ENCODE assay signal across 25 cellular contexts in the genomic region with DNA sequence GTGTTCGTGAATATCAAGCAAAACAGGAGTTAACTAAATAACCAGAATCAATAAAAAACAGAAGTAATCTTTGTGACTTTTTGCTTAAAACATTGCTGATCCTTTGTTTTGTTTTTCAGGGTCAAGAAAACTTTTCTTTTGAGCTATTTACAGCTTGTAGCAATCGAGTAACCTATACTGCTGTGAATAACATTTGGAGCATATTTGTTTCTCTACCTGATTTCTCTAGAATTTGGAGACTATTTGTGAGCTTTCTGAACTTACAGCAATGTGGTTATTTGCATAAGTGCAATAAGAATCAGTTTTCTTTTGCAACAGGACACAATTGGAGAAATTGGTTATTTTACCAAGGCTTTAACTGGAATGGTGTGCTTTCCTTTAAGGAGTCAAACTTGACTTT. TPM values are rescaled to one million over a fixed set of nuclear protein-coding genes. Genes with fewer than 3 reads are reported as not detected.
DNase-seq lines count a peak whose midpoint lies in the region; ATAC-seq, FAIRE-seq and TF ChIP-seq lines count a peak whose summit lies in the region.
"Had no signal": no experiment of that assay in that cellular context is flagged by ENCODE, and none has a peak within 500 bp of the region (broad histone marks: within the 10 kb centered on the region; RNA-seq: fewer than 3 reads in every experiment).

No MANE protein-coding gene starts in this region.

- POLR2A ChIA-PET in OCI-LY7 (lab: Charles Lee) = interaction anchor here (0.6 to 0.7 kb wide), 2 partner anchors 171 to 205 kb away, joined by 3 to 5 read pairs; no protein-coding TSS in a partner anchor
- POLR2A ChIA-PET in K562 (lab: Yijun Ruan, JAX) = interaction anchor here (1.2 kb wide), 1 partner anchor 10 kb away, joined by 3 read pairs; no protein-coding TSS in a partner anchor

- FAIRE-seq in K562 (lab: Jason Lieb, UNC) = no peak
- FAIRE-seq: A549, GM12878, GM12892, GM18507 had no signal

- no peaks in the 10 kb centered on the region for H3K79me2 ChIP-seq in OCI-LY7 (ENCODE audit: insufficient read depth, low read depth, low read length)
- H3K79me2 ChIP-seq in K562 (ENCODE audit: control insufficient read depth, insufficient read depth, low read length) = no peaks in the 10 kb centered on the region

- H4K20me1 ChIP-seq in OCI-LY7 (ENCODE audit: insufficient read depth, low read length) (no peaks in the 10 kb centered on the region), K562 (replicated peaks; ENCODE audit: control insufficient read depth, insufficient read depth, low read length) (no peaks in the 10 kb centered on the region)
- H4K20me1 ChIP-seq: BLaER1 treated with 17β-estradiol and CSF1 and Interleukin-3, amounts not matched to agents 10 nM and 100 nM had no signal

- no peaks in the 10 kb centered on the region for H3K36me3 ChIP-seq in OCI-LY7 (ENCODE audit: insufficient read depth, low read length)
- no peaks in the 10 kb centered on the region for H3K36me3 ChIP-seq in K562 (ENCODE audit: control insufficient read depth, insufficient read depth, low read length)
- H3K36me3 ChIP-seq in esophagus squamous epithelium = no peaks in the 10 kb centered on the region
- H3K36me3 ChIP-seq: BLaER1 treated with 17β-estradiol and CSF1 and Interleukin-3, amounts not matched to agents 10 nM and 100 nM had no signal

- TF ChIP-seq EP300 in K562 (IDR thresholded peaks at IDR 0.05; ENCODE audit: low read length) = no peak

- intact Hi-C loops in OCI-LY7 (cut with micrococcal nuclease; ENCODE audit: unreplicated experiment) (no loop called here), K562 (cut with micrococcal nuclease) (no loop called here), esophagus squamous epithelium (cut with DNase I) (no loop called here)

- H3K27ac ChIP-seq in OCI-LY7 (ENCODE audit: low read depth, low read length, poor library complexity, severe bottlenecking) (no peak overlapping the region), K562 (ENCODE audit: extremely low read depth, low read depth, low read length) (no peak overlapping the region), esophagus squamous epithelium (no peak overlapping the region)
- H3K27ac ChIP-seq: 22Rv1; A549; BLaER1 treated with 17β-estradiol and CSF1 and Interleukin-3, amounts not matched to agents 10 nM and 100 nM; C4-2B had no signal

- CTCF ChIA-PET in OCI-LY7 (lab: Charles Lee; ENCODE audit: unreplicated experiment) (no interaction called here), K562 (lab: Yijun Ruan, JAX; ENCODE audit: low intra/inter-chr PET ratio) (no interaction called here)

- no peaks in the 10 kb centered on the region for H3K9me1 ChIP-seq in K562 (ENCODE audit: control insufficient read depth, insufficient read depth, low read length)

- in situ Hi-C loops in K562 (cut with MboI) = no loop called here

- DNase-seq in DMS53 (lab: John Stamatoyannopoulos, UW) = peak; percentile 27
- DNase-seq in DMS53 treated with DMSO at 0.1 percent for 48 hours (lab: John Stamatoyannopoulos, UW; ENCODE audit: unreplicated experiment) = no peak
- peak; percentile 5 for DNase-seq in OCI-LY7 (ENCODE audit: low spot score)
- DNase-seq in K562 (ENCODE audit: extremely low read depth in 1 of 4, low spot score in 3 of 4) = no peak
- no peak for DNase-seq in NCI-H2196 (lab: John Stamatoyannopoulos, UW; ENCODE audit: unreplicated experiment)
- DNase-seq in CD1c-positive myeloid dendritic cell (ENCODE audit: extremely low spot score) = no peak
- DNase-seq in esophagus squamous epithelium (lab: John Stamatoyannopoulos, UW) = no peak
- DNase-seq: AML-193; CD4-positive, alpha-beta memory T cell; CD4-positive, CD25-positive, alpha-beta regulatory T cell; CD8-positive, alpha-beta memory T cell; COR-L47; DMS 273 treated with DMSO at 0.1 percent for 48 hours; DMS153; DMS79; DND-41; EL; GDM1 had no signal

- H3K4me2 ChIP-seq in OCI-LY7 (ENCODE audit: low read length) (no peak overlapping the region), K562 (ENCODE audit: insufficient read depth, low read length) (no peak overlapping the region)
- H3K4me2 ChIP-seq: A549; BLaER1 treated with 17β-estradiol and CSF1 and Interleukin-3, amounts not matched to agents 10 nM and 100 nM had no signal

- WGBS in K562 (ENCODE audit: insufficient coverage, low coverage, missing lambda C conversion rate) = 25% methylated on average over 2 of the region's 2 CpGs
- WGBS in esophagus squamous epithelium, 2 donors = 79 to 85% methylated on average over 2 of the region's 2 CpGs

- H3K27me3 ChIP-seq in K562 (ENCODE audit: control insufficient read depth in 2 of 2, insufficient read depth in 2 of 2, low read length in 2 of 2) (no peaks in the 10 kb centered on the region), esophagus squamous epithelium (no peaks in the 10 kb centered on the region)
- H3K27me3 ChIP-seq: BLaER1 treated with 17β-estradiol and CSF1 and Interleukin-3, amounts not matched to agents 10 nM and 100 nM had no signal

- no peak for ATAC-seq in K562
- ATAC-seq: A549, GM12878 had no signal

- TF ChIP-seq RAD21 in K562 (CRISPR knock-in tag; conservative IDR thresholded peaks at IDR 0.05 in 1 of 2, IDR thresholded peaks at IDR 0.05 in 1 of 2) = no peak

- H3K9me2 ChIP-seq in OCI-LY7 (ENCODE audit: insufficient read depth, low read length) = no peaks in the 10 kb centered on the region

- no peak for TF ChIP-seq POLR2A in K562 (conservative IDR thresholded peaks at IDR 0.05)
- no peak for TF ChIP-seq POLR2A in esophagus squamous epithelium (IDR thresholded peaks at IDR 0.05)

- no TSS peak for BruUV-seq in OCI-LY7 (replicated peaks; lab: Mats Ljungman, UMichigan)
- BruUV-seq in K562 (replicated peaks; lab: Mats Ljungman, UMichigan) = no TSS peak

- no peak overlapping the region for H3K9ac ChIP-seq in K562 (ENCODE audit: insufficient read depth in 1 of 2, low read depth in 2 of 2, low read length in 2 of 2)
- H3K9ac ChIP-seq: BLaER1 treated with 17β-estradiol and CSF1 and Interleukin-3, amounts not matched to agents 10 nM and 100 nM had no signal

- no peak for TF ChIP-seq CTCF in OCI-LY7 (conservative IDR thresholded peaks at IDR 0.05; ENCODE audit: low read length)
- TF ChIP-seq CTCF in K562 (IDR thresholded peaks at IDR 0.05 in 2 of 3, conservative IDR thresholded peaks at IDR 0.05 in 1 of 3; ENCODE audit: insufficient read depth in 2 of 3, low read depth in 1 of 3, low read length in 3 of 3) = no peak
- TF ChIP-seq CTCF in esophagus squamous epithelium (IDR thresholded peaks at IDR 0.05) = no peak

- H3K4me1 ChIP-seq in OCI-LY7 (ENCODE audit: insufficient read depth, low read length, poor library complexity, severe bottlenecking) (no peaks in the 10 kb centered on the region), K562 (replicated peaks in 1 of 2; ENCODE audit: control insufficient read depth in 2 of 2, insufficient read depth in 2 of 2, low read length in 2 of 2) (no peaks in the 10 kb centered on the region), esophagus squamous epithelium (no peaks in the 10 kb centered on the region)
- H3K4me1 ChIP-seq: A549; BLaER1 treated with 17β-estradiol and CSF1 and Interleukin-3, amounts not matched to agents 10 nM and 100 nM had no signal

- H2AFZ ChIP-seq in OCI-LY7 (ENCODE audit: low read length) (no peak overlapping the region), K562 (ENCODE audit: low read depth, low read length) (no peak overlapping the region)

- H3K9me3 ChIP-seq in OCI-LY7 (ENCODE audit: low read length) (peaks cover 21% of the 10 kb centered on the region; the same call in 1 of the 2 replicates), K562 (replicated peaks; ENCODE audit: control insufficient read depth, insufficient read depth, low read depth, low read length) (peaks cover 5% of the 10 kb centered on the region), esophagus squamous epithelium (peaks cover 0 to 15% (median 2%) of the 10 kb centered on the region in 3 donors)
- H3K9me3 ChIP-seq: A549 had no signal

- H3K4me3 ChIP-seq in OCI-LY7 (ENCODE audit: low read depth, low read length, poor library complexity, severe bottlenecking) (no peak overlapping the region), K562 (no peak overlapping the region), esophagus squamous epithelium (no peak overlapping the region)
- H3K4me3 ChIP-seq: A549; BLaER1 treated with 17β-estradiol and CSF1 and Interleukin-3, amounts not matched to agents 10 nM and 100 nM; GM12878 had no signal

TF ChIP-seq in K562, 482 proteins besides CTCF, POLR2A, EP300 and RAD21 (continues in another document):
- no peak for TF ChIP-seq NCOA4 (IDR thresholded peaks at IDR 0.05; ENCODE audit: partially characterized antibody)
- no peak for TF ChIP-seq E2F4 (CRISPR knock-in tag; IDR thresholded peaks at IDR 0.05; ENCODE audit: low read depth)

RNA-seq across cellular contexts. Expression of gene ETNK1, which starts 7.3 kb away (rescaled TPM):
- total RNA-seq in OCI-LY7 (2014; rRNA removed; shearing (Covaris generic)) = 15.1 and 23.7 TPM in 2 replicates
- total RNA-seq in OCI-LY7 (2022) (84.3 and 88.1 TPM in 2 replicates), K562 (2014; rRNA removed) (22.5 and 27.1 TPM in 2 replicates), K562 (2014; rRNA removed; fragmentation: Illumina TruSeq; extraction: Trizol) (57.6 and 67.5 TPM in 2 replicates), K562 (2015; rRNA removed; fragmentation: Illumina TruSeq; extraction: Trizol) (33.4 and 37.6 TPM in 2 replicates), K562 (2021) (70.5 and 74.3 TPM in 2 replicates), esophagus squamous epithelium (10 to 100 TPM; 13.9 to 37.3 (median 28.1) TPM)
- total RNA-seq in K562 (2011; cell fraction: chromatin; rRNA removed; ENCODE audit: low replicate concordance) = 112 and 189 TPM in 2 replicates
- 77.4 and 88.2 TPM in 2 replicates for total RNA-seq in K562 (2011; cell fraction: nucleolus; rRNA removed)
- total RNA-seq in K562 (2011; cell fraction: nucleoplasm; rRNA removed) = 128 and 225 TPM in 2 replicates
- polyA plus RNA-seq in K562 (2011; rRNA removed) (30.2 and 36.0 TPM in 2 replicates), K562 (2014; fragmentation: Illumina TruSeq; extraction: Trizol) (17.5 and 19.7 TPM in 2 replicates), K562 (2014; fragmentation: Nextera tagmentation; extraction: Ambion mirVana) (10 to 100 TPM; 36.0 to 47.5 TPM), K562 (2014; rRNA removed) (10.0 and 13.7 TPM in 2 replicates)
- polyA plus RNA-seq in K562 (2011; cell fraction: cytosol; rRNA removed) = 15.6 and 18.5 TPM in 2 replicates
- 49.1 and 57.9 TPM in 2 replicates for polyA plus RNA-seq in K562 (2011; cell fraction: nucleus; rRNA removed)
- 17.2 and 17.4 TPM in 2 replicates for polyA plus RNA-seq in K562 (2012)
- 167 and 201 TPM in 2 replicates for polyA minus RNA-seq in K562 (2011; rRNA and poly(A)+ RNA removed)
- 75.6 and 94.2 TPM in 2 replicates for polyA minus RNA-seq in K562 (2011; cell fraction: cytosol; rRNA and poly(A)+ RNA removed)
- polyA minus RNA-seq in K562 (2011; cell fraction: nucleus; rRNA and poly(A)+ RNA removed) = 158 and 213 TPM in 2 replicates

Comparison
In these comparisons a context has a peak if more than half of its experiments do, and no peak if none do; other contexts are left out.
1. DNase-seq: peak in DMS53 (single experiment) and OCI-LY7 (single experiment); none in DMS53 treated with DMSO at 0.1 percent for 48 hours (single experiment), K562 (0 of 4), NCI-H2196 (single experiment), CD1c-positive myeloid dendritic cell (single experiment) and esophagus squamous epithelium (single experiment).